In genomic region chr1:66924756-66925557, GRCh38 we compare ENCODE assay signal across 8 cellular contexts. TPM values are rescaled to one million over a fixed set of nuclear protein-coding genes. Genes with fewer than 3 reads are reported as not detected.
DNase-seq lines count a peak whose midpoint lies in the region; ATAC-seq and TF ChIP-seq lines count a peak whose summit lies in the region.

A gene with protein sequence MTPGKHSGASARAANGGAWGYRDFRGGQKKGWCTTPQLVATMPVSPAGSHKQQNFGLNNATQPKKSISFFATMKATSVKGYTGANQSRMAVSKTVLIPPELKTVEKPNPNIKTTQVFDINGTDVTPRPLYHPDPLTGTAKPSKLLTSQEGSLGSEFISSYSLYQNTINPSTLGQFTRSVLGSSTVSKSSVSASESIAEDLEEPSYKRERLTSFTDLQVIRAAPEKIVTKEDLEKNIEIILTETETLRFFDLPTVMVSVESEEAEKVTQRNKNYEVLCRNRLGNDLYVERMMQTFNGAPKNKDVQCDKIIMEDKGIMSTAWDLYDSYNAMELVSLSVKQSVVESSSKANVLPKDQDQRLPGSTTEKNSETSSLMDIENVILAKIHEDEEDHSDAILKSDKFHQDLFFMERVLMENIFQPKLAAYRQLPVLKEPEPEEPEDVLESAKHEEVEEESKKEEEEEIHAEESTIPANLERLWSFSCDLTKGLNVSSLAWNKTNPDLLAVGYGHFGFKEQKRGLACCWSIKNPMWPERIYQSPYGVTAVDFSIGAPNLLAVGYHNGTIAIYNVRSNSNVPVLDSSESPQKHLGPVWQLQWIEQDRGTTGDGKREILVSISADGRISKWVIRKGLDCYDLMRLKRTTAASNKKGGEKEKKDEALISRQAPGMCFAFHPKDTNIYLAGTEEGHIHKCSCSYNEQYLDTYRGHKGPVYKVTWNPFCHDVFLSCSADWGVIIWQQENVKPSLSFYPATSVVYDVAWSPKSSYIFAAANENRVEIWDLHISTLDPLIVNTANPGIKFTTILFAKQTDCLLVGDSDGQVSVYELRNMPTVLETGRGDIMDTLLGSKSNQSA (minus strand): TSS chr1:66924856. CDS start chr1:66924831, 25 bp downstream.
MIER1 (plus strand) TSS chr1:66924990; CDS start chr1:66925029, 39 bp downstream.

- H3K27ac ChIP-seq in fibroblast of lung (ENCODE audit: insufficient read depth, low read length), result peak within 1 kb of the TSS; percentile 99
- H3K27ac ChIP-seq in naive thymus-derived CD4-positive, alpha-beta T cell (ENCODE audit: low read depth, low read length), result peak within 1 kb of the TSS; percentile 95

- intact Hi-C loops in activated T-helper 2 cell treated with anti-CD3 and anti-CD28 coated beads, Interferon-gamma antibody, Interleukin-2, Interleukin-4, amounts not matched to agents 10 μg/mL and 5 μg/mL and 100 μg/mL, durations not matched to agents 14 hours and 24 hours and 36 hours (cut with micrococcal nuclease), result loop anchor here (2.0 kb wide), 1 partner anchor 160 kb away; no protein-coding TSS in a partner anchor
- intact Hi-C loops in naive thymus-derived CD4-positive, alpha-beta T cell (cut with micrococcal nuclease), result loop anchor here (1.0 to 10.0 kb wide), 12 partner anchors 128 to 1504 kb away; partner anchors contain the start of genes LEPR (in 2 of the 2), LEPROT (in 2 of the 2), SERBP1 (in 2 of the 2) and GADD45A (in 1 of the 2)

- peak within 1 kb of the TSS; percentile 74 for H3K4me3 ChIP-seq in LNCaP clone FGC (ENCODE audit: low read depth, low read length)
- H3K4me3 ChIP-seq in fibroblast of lung (replicated peaks in 1 of 4; ENCODE audit: control extremely low read depth in 1 of 4, insufficient read depth in 1 of 4, low read depth in 3 of 4, low read length in 4 of 4), result peak within 1 kb of the TSS; percentile 78 to 98 (median 90)
- H3K4me3 ChIP-seq in naive thymus-derived CD4-positive, alpha-beta T cell (ENCODE audit: low read length), result peak within 1 kb of the TSS; percentile 83

- peaks cover 11% of the 10 kb centered on the region for H3K36me3 Mint-ChIP-seq in activated T-helper 2 cell treated with anti-CD3 and anti-CD28 coated beads, Interferon-gamma antibody, Interleukin-2, Interleukin-4, amounts not matched to agents 10 μg/mL and 5 μg/mL and 100 μg/mL, durations not matched to agents 14 hours and 24 hours and 36 hours (ENCODE audit: low read depth)
- H3K36me3 Mint-ChIP-seq in naive thymus-derived CD4-positive, alpha-beta T cell, result peaks cover 0 to 8% (median 4%) of the 10 kb centered on the region in 5 donors
- peaks cover 5% of the 10 kb centered on the region for H3K36me3 Mint-ChIP-seq in stimulated activated memory B cell treated with anti-CD40 and anti-IgM and Interleukin-4, amounts not matched to agents 10 μg/mL and 1 μg/mL and 100 μg/mL, for 72 hours

- H3K27me3 ChIP-seq in fibroblast of lung (ENCODE audit: control insufficient read depth, insufficient read depth, low read length), result no peaks in the 10 kb centered on the region
- H3K27me3 ChIP-seq in naive thymus-derived CD4-positive, alpha-beta T cell (ENCODE audit: control insufficient read depth in 2 of 2, insufficient read depth in 2 of 2, low read length in 2 of 2), result no peaks in the 10 kb centered on the region

- peak within 1 kb of the TSS; percentile 94 for H3K27ac Mint-ChIP-seq in activated T-helper 2 cell treated with anti-CD3 and anti-CD28 coated beads, Interferon-gamma antibody, Interleukin-2, Interleukin-4, amounts not matched to agents 10 μg/mL and 5 μg/mL and 100 μg/mL, durations not matched to agents 14 hours and 24 hours and 36 hours
- H3K27ac Mint-ChIP-seq in naive thymus-derived CD4-positive, alpha-beta T cell, result peak within 1 kb of the TSS; percentile 95 to 97 (median 97)
- H3K27ac Mint-ChIP-seq in stimulated activated memory B cell treated with anti-CD40 and anti-IgM and Interleukin-4, amounts not matched to agents 10 μg/mL and 1 μg/mL and 100 μg/mL, for 72 hours, result peak within 1 kb of the TSS; percentile 85

- peak; percentile 99 for DNase-seq in ELF-1 (ENCODE audit: low read depth, low spot score)
- DNase-seq in H4 (ENCODE audit: low spot score), result peak; percentile 99
- DNase-seq in LNCaP clone FGC (ENCODE audit: low read depth), result peak; percentile 92
- peak; percentile 95 for DNase-seq in RPMI8226
- DNase-seq in activated T-helper 2 cell treated with anti-CD3 and anti-CD28 coated beads, Interferon-gamma antibody, Interleukin-2, Interleukin-4, amounts not matched to agents 10 μg/mL and 5 μg/mL and 100 μg/mL, durations not matched to agents 14 hours and 24 hours and 36 hours (ENCODE audit: low spot score), result peak; percentile 97
- DNase-seq in fibroblast of lung (ENCODE audit: low read depth in 2 of 2), result peak; percentile 97 to 99
- DNase-seq in naive thymus-derived CD4-positive, alpha-beta T cell, result peak; percentile 91 to 98 (median 96)

- H3K9me3 ChIP-seq in fibroblast of lung (ENCODE audit: control insufficient read depth, insufficient read depth, low read depth, low read length), result no peaks in the 10 kb centered on the region
- H3K9me3 ChIP-seq in naive thymus-derived CD4-positive, alpha-beta T cell (ENCODE audit: control insufficient read depth in 2 of 3, low read length in 3 of 3), result no peaks in the 10 kb centered on the region

- H3K4me1 ChIP-seq in fibroblast of lung (ENCODE audit: control insufficient read depth, extremely low read depth, insufficient read depth, low read length), result peaks cover 5% of the 10 kb centered on the region
- peaks cover 24 to 37% of the 10 kb centered on the region in 2 donors for H3K4me1 ChIP-seq in naive thymus-derived CD4-positive, alpha-beta T cell (ENCODE audit: control insufficient read depth in 2 of 2, insufficient read depth in 2 of 2, low read length in 2 of 2)

- H3K4me1 Mint-ChIP-seq in activated T-helper 2 cell treated with anti-CD3 and anti-CD28 coated beads, Interferon-gamma antibody, Interleukin-2, Interleukin-4, amounts not matched to agents 10 μg/mL and 5 μg/mL and 100 μg/mL, durations not matched to agents 14 hours and 24 hours and 36 hours (ENCODE audit: low read depth), result peaks cover 44% of the 10 kb centered on the region
- H3K4me1 Mint-ChIP-seq in naive thymus-derived CD4-positive, alpha-beta T cell, result peaks cover 18 to 75% (median 60%) of the 10 kb centered on the region in 7 donors
- H3K4me1 Mint-ChIP-seq in stimulated activated memory B cell treated with anti-CD40 and anti-IgM and Interleukin-4, amounts not matched to agents 10 μg/mL and 1 μg/mL and 100 μg/mL, for 72 hours, result peaks cover 31% of the 10 kb centered on the region

- ATAC-seq in naive thymus-derived CD4-positive, alpha-beta T cell, result peak; percentile 97
- ATAC-seq in stimulated activated memory B cell treated with anti-CD40 and anti-IgM and Interleukin-4, amounts not matched to agents 10 μg/mL and 1 μg/mL and 100 μg/mL, for 72 hours, result peak; percentile 98

- H3K36me3 ChIP-seq in fibroblast of lung (ENCODE audit: control insufficient read depth, insufficient read depth, low read length), result no peaks in the 10 kb centered on the region
- peaks cover 0 to 10% (median 0%) of the 10 kb centered on the region in 3 experiments for H3K36me3 ChIP-seq in naive thymus-derived CD4-positive, alpha-beta T cell (ENCODE audit: control insufficient read depth in 2 of 3, insufficient read depth in 3 of 3, low read length in 3 of 3)

- peak within 1 kb of the TSS; percentile 90 for H2AFZ ChIP-seq in fibroblast of lung (ENCODE audit: low read length)

- H3K27me3 Mint-ChIP-seq in activated T-helper 2 cell treated with anti-CD3 and anti-CD28 coated beads, Interferon-gamma antibody, Interleukin-2, Interleukin-4, amounts not matched to agents 10 μg/mL and 5 μg/mL and 100 μg/mL, durations not matched to agents 14 hours and 24 hours and 36 hours (ENCODE audit: low read depth), result no peaks in the 10 kb centered on the region
- no peaks in the 10 kb centered on the region for H3K27me3 Mint-ChIP-seq in naive thymus-derived CD4-positive, alpha-beta T cell
- H3K27me3 Mint-ChIP-seq in stimulated activated memory B cell treated with anti-CD40 and anti-IgM and Interleukin-4, amounts not matched to agents 10 μg/mL and 1 μg/mL and 100 μg/mL, for 72 hours, result no peaks in the 10 kb centered on the region

- POLR2A ChIA-PET in naive thymus-derived CD4-positive, alpha-beta T cell (lab: Charles Lee), result interaction anchor here (0.6 to 2.1 kb wide), 15 partner anchors 9 to 245 kb away, joined by 3 to 13 read pairs (median 4); partner anchors contain the start of gene SLC35D1

- H3K4me2 ChIP-seq in fibroblast of lung (ENCODE audit: extremely low read depth, insufficient read depth, low read length), result peak within 1 kb of the TSS; percentile 100

- H3K9me3 Mint-ChIP-seq in activated T-helper 2 cell treated with anti-CD3 and anti-CD28 coated beads, Interferon-gamma antibody, Interleukin-2, Interleukin-4, amounts not matched to agents 10 μg/mL and 5 μg/mL and 100 μg/mL, durations not matched to agents 14 hours and 24 hours and 36 hours, result no peaks in the 10 kb centered on the region
- H3K9me3 Mint-ChIP-seq in naive thymus-derived CD4-positive, alpha-beta T cell, result peaks cover 0 to 12% (median 0%) of the 10 kb centered on the region in 11 donors
- no peaks in the 10 kb centered on the region for H3K9me3 Mint-ChIP-seq in stimulated activated memory B cell treated with anti-CD40 and anti-IgM and Interleukin-4, amounts not matched to agents 10 μg/mL and 1 μg/mL and 100 μg/mL, for 72 hours

- CTCF ChIA-PET in naive thymus-derived CD4-positive, alpha-beta T cell (lab: Charles Lee), result interaction anchor here (0.6 to 2.7 kb wide), 5 partner anchors 9 to 162 kb away, joined by 3 to 8 read pairs (median 3); no protein-coding TSS in a partner anchor

- no peaks in the 10 kb centered on the region for H4K20me1 ChIP-seq in fibroblast of lung (ENCODE audit: control insufficient read depth, extremely low read depth, insufficient read depth, low read length)

- peak within 1 kb of the TSS; percentile 92 for H3K4me3 Mint-ChIP-seq in activated T-helper 2 cell treated with anti-CD3 and anti-CD28 coated beads, Interferon-gamma antibody, Interleukin-2, Interleukin-4, amounts not matched to agents 10 μg/mL and 5 μg/mL and 100 μg/mL, durations not matched to agents 14 hours and 24 hours and 36 hours (ENCODE audit: low read depth)
- peak within 1 kb of the TSS; percentile 92 to 98 (median 96) for H3K4me3 Mint-ChIP-seq in naive thymus-derived CD4-positive, alpha-beta T cell
- peak within 1 kb of the TSS; percentile 90 for H3K4me3 Mint-ChIP-seq in stimulated activated memory B cell treated with anti-CD40 and anti-IgM and Interleukin-4, amounts not matched to agents 10 μg/mL and 1 μg/mL and 100 μg/mL, for 72 hours

- TF ChIP-seq CTCF in LNCaP clone FGC (IDR thresholded peaks at IDR 0.05; ENCODE audit: control insufficient read depth, extremely low read depth, insufficient read depth) (no peak; the same call in 1 of the 2 replicates), fibroblast of lung (conservative IDR thresholded peaks at IDR 0.05 in 1 of 2, IDR thresholded peaks at IDR 0.05 in 1 of 2; ENCODE audit: low read depth in 1 of 2, low read length in 2 of 2) (peak in 1 of 2 donors; percentile 27)

- peaks cover 49% of the 10 kb centered on the region for H3K79me2 ChIP-seq in fibroblast of lung (ENCODE audit: control insufficient read depth, insufficient read depth, low read length)

- H3K9ac ChIP-seq in fibroblast of lung (ENCODE audit: insufficient read depth, low read length), result peak within 1 kb of the TSS; percentile 97

RNA-seq across cellular contexts. Expression of the first gene that starts in this region (rescaled TPM):
- 0.31 and 0.89 TPM in 2 replicates for total RNA-seq in H4 (2014; rRNA removed; shearing (Covaris generic))
- 0.90 and 1.7 TPM in 2 replicates for total RNA-seq in activated T-helper 2 cell treated with anti-CD3 and anti-CD28 coated beads, Interferon-gamma antibody, Interleukin-2, Interleukin-4, amounts not matched to agents 10 μg/mL and 5 μg/mL and 100 μg/mL, durations not matched to agents 14 hours and 24 hours and 36 hours
- total RNA-seq in fibroblast of lung, result 10.8 and 12.1 TPM in 2 replicates
- 1.6 and 2.0 TPM in 2 replicates for polyA plus RNA-seq in fibroblast of lung
- polyA plus RNA-seq in fibroblast of lung (2012), result 0.81 and 1.1 TPM in 2 replicates
- not detected in 2 replicates for polyA minus RNA-seq in fibroblast of lung (ENCODE audit: low replicate concordance)
- 10 to 100 TPM in 1 of 5 experiments, 1 to 10 TPM in 4; 1.3 to 10.7 (median 9.7) TPM for total RNA-seq in naive thymus-derived CD4-positive, alpha-beta T cell
- 1 to 10 TPM; 2.2 to 2.3 TPM for polyA plus RNA-seq in naive thymus-derived CD4-positive, alpha-beta T cell

RNA-seq across cellular contexts. Expression of gene MIER1, which starts in this region (rescaled TPM):
- 17.6 and 25.4 TPM in 2 replicates for total RNA-seq in H4 (2014; rRNA removed; shearing (Covaris generic))
- total RNA-seq in activated T-helper 2 cell treated with anti-CD3 and anti-CD28 coated beads, Interferon-gamma antibody, Interleukin-2, Interleukin-4, amounts not matched to agents 10 μg/mL and 5 μg/mL and 100 μg/mL, durations not matched to agents 14 hours and 24 hours and 36 hours, result 44.5 and 45.1 TPM in 2 replicates
- total RNA-seq in fibroblast of lung, result 35.5 and 35.7 TPM in 2 replicates
- polyA plus RNA-seq in fibroblast of lung, result 23.1 and 31.3 TPM in 2 replicates
- 18.0 and 26.1 TPM in 2 replicates for polyA plus RNA-seq in fibroblast of lung (2012)
- polyA minus RNA-seq in fibroblast of lung (ENCODE audit: low replicate concordance), result 1.5 and 4.3 TPM in 2 replicates
- total RNA-seq in naive thymus-derived CD4-positive, alpha-beta T cell, result 10 to 100 TPM; 51.5 to 73.6 (median 70.9) TPM
- 10 to 100 TPM; 35.8 to 48.2 TPM for polyA plus RNA-seq in naive thymus-derived CD4-positive, alpha-beta T cell

Comparison
In these comparisons a context has a peak if more than half of its experiments do, and no peak if none do; other contexts are left out.
1. Peak in every context shown above with its lines: DNase-seq, ATAC-seq, H3K4me3 ChIP-seq and H3K27ac ChIP-seq.